1 cellular context compared by ENCODE assay signal in genomic region chr1:11098931-11099309, GRCh38.
TF ChIP-seq lines count a peak whose summit lies in the region.

No MANE protein-coding gene starts in this region.

TF ChIP-seq in H1, 55 proteins besides CTCF, POLR2A, EP300 and RAD21:
- TF ChIP-seq TCF12 (IDR thresholded peaks at IDR 0.05; ENCODE audit: low read depth, low read length) = no peak
- no peak for TF ChIP-seq CREB1 (IDR thresholded peaks at IDR 0.05)
- no peak for TF ChIP-seq BRCA1 (IDR thresholded peaks at IDR 0.05; ENCODE audit: low read depth, low read length)
- TF ChIP-seq GTF2F1 (IDR thresholded peaks at IDR 0.05; ENCODE audit: borderline replicate concordance, low read depth, low read length) = no peak
